8 cellular contexts compared by ENCODE assay signal in the genomic region with DNA sequence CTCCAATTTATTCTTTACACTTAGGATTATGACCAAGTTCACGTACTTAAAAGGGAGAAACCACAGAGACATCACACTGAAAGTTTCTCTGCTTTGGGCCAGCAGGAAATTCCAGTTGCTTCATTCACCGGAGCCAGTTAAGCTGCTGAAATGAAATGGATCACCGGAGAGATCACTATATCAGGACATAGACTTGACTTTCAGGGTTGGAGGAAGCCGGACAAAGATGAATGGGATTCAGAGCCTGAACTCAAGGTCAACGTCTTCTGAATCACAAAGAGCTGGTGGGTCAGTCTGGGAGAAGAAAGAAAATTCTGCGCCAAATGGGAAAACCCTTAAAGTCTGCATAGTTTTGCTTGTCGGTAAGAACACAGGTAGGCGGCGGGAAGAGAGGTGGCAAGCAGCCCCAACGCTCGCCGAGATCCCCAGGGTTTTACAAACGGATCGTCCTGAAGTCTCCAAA.
DNase-seq lines count a peak whose midpoint lies in the region; ATAC-seq and TF ChIP-seq lines count a peak whose summit lies in the region.

No MANE protein-coding gene starts in this region.

- peaks cover 0 to 9% (median 8%) of the 10 kb centered on the region in 4 donors for H3K4me1 Mint-ChIP-seq in CD4-positive, CD25-positive, alpha-beta regulatory T cell
- H3K4me1 Mint-ChIP-seq in activated CD8-positive, alpha-beta T cell treated with anti-CD3 and anti-CD28 coated beads, Interleukin-2, amount 10 ng/mL, durations not matched to agents 7 days and 5 days (ENCODE audit: low read depth) = peaks cover 7% of the 10 kb centered on the region

- peaks cover 26% of the 10 kb centered on the region for H3K27me3 ChIP-seq in CD4-positive, CD25-positive, alpha-beta regulatory T cell (ENCODE audit: control insufficient read depth, insufficient read depth, low read length)
- H3K27me3 ChIP-seq in left ventricle myocardium inferior (ENCODE audit: low read depth) = no peaks in the 10 kb centered on the region
- no peaks in the 10 kb centered on the region for H3K27me3 ChIP-seq in gastrocnemius medialis

- no peaks in the 10 kb centered on the region for H3K36me3 ChIP-seq in CD4-positive, CD25-positive, alpha-beta regulatory T cell (ENCODE audit: control insufficient read depth, insufficient read depth, low read length)
- H3K36me3 ChIP-seq in left ventricle myocardium inferior (no peaks in the 10 kb centered on the region), gastrocnemius medialis (no peaks in the 10 kb centered on the region)

- no peak for ATAC-seq in CD4-positive, CD25-positive, alpha-beta regulatory T cell (ENCODE audit: low read depth in 2 of 2)
- ATAC-seq in HG03066 (IDR thresholded peaks at IDR 0.05; ENCODE audit: low read depth, unreplicated experiment) = peak; percentile 6
- ATAC-seq in activated CD8-positive, alpha-beta T cell treated with anti-CD3 and anti-CD28 coated beads, Interleukin-2, amount 10 ng/mL, durations not matched to agents 7 days and 5 days = no peak
- peak in 1 of 2 donors; percentile 22 for ATAC-seq in gastrocnemius medialis
- no peak for ATAC-seq in GM18873 (IDR thresholded peaks at IDR 0.05; ENCODE audit: low FRiP score, unreplicated experiment)
- ATAC-seq in GM19452 (IDR thresholded peaks at IDR 0.05; ENCODE audit: unreplicated experiment) = no peak

- no peak overlapping the region for H3K27ac Mint-ChIP-seq in CD4-positive, CD25-positive, alpha-beta regulatory T cell
- no peak overlapping the region for H3K27ac Mint-ChIP-seq in activated CD8-positive, alpha-beta T cell treated with anti-CD3 and anti-CD28 coated beads, Interleukin-2, amount 10 ng/mL, durations not matched to agents 7 days and 5 days

- H3K9me3 ChIP-seq in CD4-positive, CD25-positive, alpha-beta regulatory T cell (ENCODE audit: control insufficient read depth in 2 of 2, low read length in 2 of 2) = no peaks in the 10 kb centered on the region
- H3K9me3 ChIP-seq in left ventricle myocardium inferior (replicated peaks) = no peaks in the 10 kb centered on the region
- no peaks in the 10 kb centered on the region for H3K9me3 ChIP-seq in gastrocnemius medialis

- POLR2A ChIA-PET in activated CD8-positive, alpha-beta T cell treated with anti-CD3 and anti-CD28 coated beads, Interleukin-2, amount 10 ng/mL, durations not matched to agents 7 days and 5 days (lab: Charles Lee) = interaction anchor here (1.0 kb wide), 1 partner anchor 82 kb away, joined by 3 read pairs; a partner anchor contains a TSS

- no peaks in the 10 kb centered on the region for H3K36me3 Mint-ChIP-seq in CD4-positive, CD25-positive, alpha-beta regulatory T cell
- no peaks in the 10 kb centered on the region for H3K36me3 Mint-ChIP-seq in activated CD8-positive, alpha-beta T cell treated with anti-CD3 and anti-CD28 coated beads, Interleukin-2, amount 10 ng/mL, durations not matched to agents 7 days and 5 days (ENCODE audit: low read depth)

- peaks cover 0 to under 1% (median 0%) of the 10 kb centered on the region in 7 donors for H3K9me3 Mint-ChIP-seq in CD4-positive, CD25-positive, alpha-beta regulatory T cell
- H3K9me3 Mint-ChIP-seq in activated CD8-positive, alpha-beta T cell treated with anti-CD3 and anti-CD28 coated beads, Interleukin-2, amount 10 ng/mL, durations not matched to agents 7 days and 5 days (ENCODE audit: insufficient read depth) = no peaks in the 10 kb centered on the region

- no peak overlapping the region for H3K4me3 ChIP-seq in CD4-positive, CD25-positive, alpha-beta regulatory T cell (ENCODE audit: low read depth, low read length)
- H3K4me3 ChIP-seq in left ventricle myocardium inferior = peak overlapping the region; percentile 86
- peak overlapping the region; percentile 60 to 67 (median 64) for H3K4me3 ChIP-seq in gastrocnemius medialis

- H3K27me3 Mint-ChIP-seq in CD4-positive, CD25-positive, alpha-beta regulatory T cell = peaks cover 65% of the 10 kb centered on the region
- H3K27me3 Mint-ChIP-seq in activated CD8-positive, alpha-beta T cell treated with anti-CD3 and anti-CD28 coated beads, Interleukin-2, amount 10 ng/mL, durations not matched to agents 7 days and 5 days (ENCODE audit: low read depth) = peaks cover 31% of the 10 kb centered on the region

- H3K4me1 ChIP-seq in CD4-positive, CD25-positive, alpha-beta regulatory T cell (ENCODE audit: control insufficient read depth, insufficient read depth, low read length, poor library complexity, severe bottlenecking) = peaks cover 5% of the 10 kb centered on the region
- peaks cover 11% of the 10 kb centered on the region for H3K4me1 ChIP-seq in left ventricle myocardium inferior
- peaks cover 0 to 3% of the 10 kb centered on the region in 2 donors for H3K4me1 ChIP-seq in gastrocnemius medialis

- H3K4me3 Mint-ChIP-seq in CD4-positive, CD25-positive, alpha-beta regulatory T cell = peak overlapping the region; percentile 76 to 89 (median 82)
- peak overlapping the region; percentile 58 for H3K4me3 Mint-ChIP-seq in activated CD8-positive, alpha-beta T cell treated with anti-CD3 and anti-CD28 coated beads, Interleukin-2, amount 10 ng/mL, durations not matched to agents 7 days and 5 days

- in situ Hi-C loops in gastrocnemius medialis (cut with MboI; ENCODE audit: low sequenced_read_pairs in 4 of 4) = loop anchor here in 2 of 4 donors (5.0 to 10.0 kb wide), 2 partner anchors 76 to 83 kb away; a partner anchor contains a TSS
- in situ Hi-C loops in GM13977 (cut with MboI; ENCODE audit: low pct_unique_long_range_greater_than_20kb, low sequenced_read_pairs, unreplicated experiment) = no loop called here

- CTCF ChIA-PET in activated CD8-positive, alpha-beta T cell treated with anti-CD3 and anti-CD28 coated beads, Interleukin-2, amount 10 ng/mL, durations not matched to agents 7 days and 5 days (lab: Charles Lee) = interaction anchor here (0.6 to 3.8 kb wide), 14 partner anchors 9 to 673 kb away, joined by 3 to 26 read pairs (median 4); a partner anchor contains a TSS

- intact Hi-C loops in left ventricle myocardium inferior (cut with micrococcal nuclease) = no loop called here
- intact Hi-C loops in gastrocnemius medialis (cut with DNase I; ENCODE audit: low total_unique reads) = loop anchor here (2.0 to 10.0 kb wide), 2 partner anchors 81 to 107 kb away; a partner anchor contains a TSS

- TF ChIP-seq CTCF in left ventricle myocardium inferior (IDR thresholded peaks at IDR 0.05; ENCODE audit: borderline replicate concordance) = no peak
- TF ChIP-seq CTCF in gastrocnemius medialis (IDR thresholded peaks at IDR 0.05 in 4 of 5, conservative IDR thresholded peaks at IDR 0.05 in 1 of 5) = no peak
- TF ChIP-seq CTCF in GM13977 (IDR thresholded peaks at IDR 0.05; ENCODE audit: extremely low read depth, insufficient read depth, missing control alignments) = no peak

- DNase-seq in CD4-positive, CD25-positive, alpha-beta regulatory T cell = no peak
- no peak for DNase-seq in activated CD8-positive, alpha-beta T cell treated with anti-CD3 and anti-CD28 coated beads, Interleukin-2, amount 10 ng/mL, durations not matched to agents 7 days and 5 days
- DNase-seq in left ventricle myocardium inferior (no peak), gastrocnemius medialis (no peak), GM13977 (ENCODE audit: low spot score) (no peak)

- H3K27ac ChIP-seq in CD4-positive, CD25-positive, alpha-beta regulatory T cell (ENCODE audit: insufficient read depth, low read length, poor library complexity, severe bottlenecking) = no peak overlapping the region
- peak overlapping the region; percentile 83 for H3K27ac ChIP-seq in left ventricle myocardium inferior (replicated peaks)
- peak overlapping the region in 1 of 4 donors; percentile 30 for H3K27ac ChIP-seq in gastrocnemius medialis

- no peak for TF ChIP-seq POLR2A in gastrocnemius medialis (IDR thresholded peaks at IDR 0.05)
